ENCODE assay signal across 1 cellular context in the genomic region with DNA sequence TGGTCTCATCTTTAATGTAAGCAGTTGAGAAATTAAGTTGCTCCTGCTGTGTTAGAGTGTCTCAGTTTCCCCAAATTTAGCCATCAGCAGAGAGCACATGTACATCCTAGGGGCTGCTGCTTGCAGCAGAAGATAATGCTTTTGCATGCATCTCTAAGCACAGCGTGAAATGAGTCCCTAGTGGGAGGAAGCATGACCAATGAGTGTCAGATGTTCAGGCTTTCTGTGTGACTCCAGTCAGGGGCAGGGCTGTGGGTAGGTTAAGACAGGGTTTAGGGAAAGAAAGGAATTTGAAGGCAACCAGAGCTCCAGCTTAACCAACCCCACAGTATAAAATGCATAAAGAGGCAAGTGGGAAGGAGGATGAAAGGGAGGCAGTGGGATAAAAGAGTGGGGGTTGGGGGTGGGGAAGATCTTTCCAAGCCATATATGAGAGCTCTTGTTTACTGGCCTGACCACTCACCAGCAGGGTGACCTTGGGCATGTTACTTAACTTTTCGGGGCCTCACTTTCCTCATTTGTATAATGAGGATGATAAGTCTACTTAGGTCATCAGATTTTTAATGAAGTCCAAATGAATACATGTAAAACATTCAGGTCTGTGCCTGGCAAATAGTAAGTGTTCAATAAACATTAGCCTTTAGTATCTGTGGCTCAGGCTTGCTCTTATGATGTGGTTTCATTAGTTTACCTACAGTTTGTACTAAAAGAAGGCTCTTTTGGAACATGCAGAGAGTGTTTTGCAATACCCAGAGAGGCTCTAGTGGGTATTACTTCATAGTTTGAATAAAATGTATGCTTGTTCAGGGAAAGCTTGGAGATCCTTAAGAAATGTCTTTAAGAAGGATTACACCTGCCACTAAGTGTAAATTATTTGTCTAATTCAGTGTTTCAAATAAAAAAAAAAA.
TF ChIP-seq lines count a peak whose summit lies in the region.

No MANE protein-coding gene starts in this region.

TF ChIP-seq in liver, 16 proteins besides CTCF, POLR2A, EP300 and RAD21 (continued from another document):
- TF ChIP-seq, protein P1, sequence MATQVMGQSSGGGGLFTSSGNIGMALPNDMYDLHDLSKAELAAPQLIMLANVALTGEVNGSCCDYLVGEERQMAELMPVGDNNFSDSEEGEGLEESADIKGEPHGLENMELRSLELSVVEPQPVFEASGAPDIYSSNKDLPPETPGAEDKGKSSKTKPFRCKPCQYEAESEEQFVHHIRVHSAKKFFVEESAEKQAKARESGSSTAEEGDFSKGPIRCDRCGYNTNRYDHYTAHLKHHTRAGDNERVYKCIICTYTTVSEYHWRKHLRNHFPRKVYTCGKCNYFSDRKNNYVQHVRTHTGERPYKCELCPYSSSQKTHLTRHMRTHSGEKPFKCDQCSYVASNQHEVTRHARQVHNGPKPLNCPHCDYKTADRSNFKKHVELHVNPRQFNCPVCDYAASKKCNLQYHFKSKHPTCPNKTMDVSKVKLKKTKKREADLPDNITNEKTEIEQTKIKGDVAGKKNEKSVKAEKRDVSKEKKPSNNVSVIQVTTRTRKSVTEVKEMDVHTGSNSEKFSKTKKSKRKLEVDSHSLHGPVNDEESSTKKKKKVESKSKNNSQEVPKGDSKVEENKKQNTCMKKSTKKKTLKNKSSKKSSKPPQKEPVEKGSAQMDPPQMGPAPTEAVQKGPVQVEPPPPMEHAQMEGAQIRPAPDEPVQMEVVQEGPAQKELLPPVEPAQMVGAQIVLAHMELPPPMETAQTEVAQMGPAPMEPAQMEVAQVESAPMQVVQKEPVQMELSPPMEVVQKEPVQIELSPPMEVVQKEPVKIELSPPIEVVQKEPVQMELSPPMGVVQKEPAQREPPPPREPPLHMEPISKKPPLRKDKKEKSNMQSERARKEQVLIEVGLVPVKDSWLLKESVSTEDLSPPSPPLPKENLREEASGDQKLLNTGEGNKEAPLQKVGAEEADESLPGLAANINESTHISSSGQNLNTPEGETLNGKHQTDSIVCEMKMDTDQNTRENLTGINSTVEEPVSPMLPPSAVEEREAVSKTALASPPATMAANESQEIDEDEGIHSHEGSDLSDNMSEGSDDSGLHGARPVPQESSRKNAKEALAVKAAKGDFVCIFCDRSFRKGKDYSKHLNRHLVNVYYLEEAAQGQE (IDR thresholded peaks at IDR 0.05), result peak; percentile 16
- TF ChIP-seq EGR1 (IDR thresholded peaks at IDR 0.05; ENCODE audit: low read depth in 2 of 2) (no peak), JUND (IDR thresholded peaks at IDR 0.05) (no peak), HNF4G (IDR thresholded peaks at IDR 0.05) (no peak)
- TF ChIP-seq, protein P2, sequence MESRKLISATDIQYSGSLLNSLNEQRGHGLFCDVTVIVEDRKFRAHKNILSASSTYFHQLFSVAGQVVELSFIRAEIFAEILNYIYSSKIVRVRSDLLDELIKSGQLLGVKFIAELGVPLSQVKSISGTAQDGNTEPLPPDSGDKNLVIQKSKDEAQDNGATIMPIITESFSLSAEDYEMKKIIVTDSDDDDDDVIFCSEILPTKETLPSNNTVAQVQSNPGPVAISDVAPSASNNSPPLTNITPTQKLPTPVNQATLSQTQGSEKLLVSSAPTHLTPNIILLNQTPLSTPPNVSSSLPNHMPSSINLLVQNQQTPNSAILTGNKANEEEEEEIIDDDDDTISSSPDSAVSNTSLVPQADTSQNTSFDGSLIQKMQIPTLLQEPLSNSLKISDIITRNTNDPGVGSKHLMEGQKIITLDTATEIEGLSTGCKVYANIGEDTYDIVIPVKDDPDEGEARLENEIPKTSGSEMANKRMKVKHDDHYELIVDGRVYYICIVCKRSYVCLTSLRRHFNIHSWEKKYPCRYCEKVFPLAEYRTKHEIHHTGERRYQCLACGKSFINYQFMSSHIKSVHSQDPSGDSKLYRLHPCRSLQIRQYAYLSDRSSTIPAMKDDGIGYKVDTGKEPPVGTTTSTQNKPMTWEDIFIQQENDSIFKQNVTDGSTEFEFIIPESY (IDR thresholded peaks at IDR 0.05), result no peak
- TF ChIP-seq, protein P3, sequence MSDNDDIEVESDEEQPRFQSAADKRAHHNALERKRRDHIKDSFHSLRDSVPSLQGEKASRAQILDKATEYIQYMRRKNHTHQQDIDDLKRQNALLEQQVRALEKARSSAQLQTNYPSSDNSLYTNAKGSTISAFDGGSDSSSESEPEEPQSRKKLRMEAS (IDR thresholded peaks at IDR 0.05), result no peak
